In genomic region chr1:62398377-62398776, GRCh38 we compare ENCODE assay signal across 20 cellular contexts. TPM values are rescaled to one million over a fixed set of nuclear protein-coding genes. Genes with fewer than 3 reads are reported as not detected.
DNase-seq lines count a peak whose midpoint lies in the region; ATAC-seq, FAIRE-seq and TF ChIP-seq lines count a peak whose summit lies in the region.
"Had no signal": no experiment of that assay in that cellular context is flagged by ENCODE, and none has a peak within 500 bp of the region (broad histone marks: within the 10 kb centered on the region; RNA-seq: fewer than 3 reads in every experiment).

No MANE protein-coding gene starts in this region.

- H2AK9ac ChIP-seq in IMR-90 (replicated peaks; ENCODE audit: low read depth, low read length, poor library complexity): no peak overlapping the region

- peak; percentile 83 for DNase-seq in AG20443 (ENCODE audit: low spot score)
- peak; percentile 71 for DNase-seq in IMR-90
- DNase-seq in bronchial epithelial cell (ENCODE audit: low read depth): peak; percentile 70
- DNase-seq in kidney tubule cell (ENCODE audit: low spot score): peak; percentile 9
- DNase-seq in stimulated activated effector memory CD8-positive, alpha-beta T cell treated with anti-CD3 and anti-CD28 coated beads, Interleukin-12 subunit alpha, Interleukin-12 subunit beta, amount 100 ng/mL, for 72 hours (ENCODE audit: low spot score in 2 of 2): no peak
- DNase-seq in NCI-H1436 (lab: John Stamatoyannopoulos, UW): no peak
- DNase-seq in C1 segment of cervical spinal cord (lab: John Stamatoyannopoulos, UW): no peak
- DNase-seq: activated B cell treated with CpG ODN at 0.5 μM for 24 hours; activated naive CD4-positive, alpha-beta T cell; H9; kidney glomerular epithelial cell; midbrain; NCI-H1436 treated with DMSO at 0.1 percent for 48 hours; NCI-H524; stimulated activated CD4-positive, alpha-beta T cell treated with anti-CD3 and anti-CD28 coated beads, Interleukin-4, amount 100 ng/mL, for 24 hours; tibial artery had no signal

- H4K20me1 ChIP-seq in IMR-90 (ENCODE audit: insufficient read depth, low read length): no peaks in the 10 kb centered on the region
- H4K20me1 ChIP-seq: BLaER1 had no signal

- no peak overlapping the region for H2AFZ ChIP-seq in IMR-90 (replicated peaks; ENCODE audit: low read length, poor library complexity)

- no peaks in the 10 kb centered on the region for H3K9me3 Mint-ChIP-seq in stimulated activated effector memory CD8-positive, alpha-beta T cell treated with anti-CD3 and anti-CD28 coated beads, Interleukin-12 subunit alpha, Interleukin-12 subunit beta, amount 100 ng/mL, for 72 hours
- H3K9me3 Mint-ChIP-seq: activated B cell treated with CpG ODN at 0.5 μM for 24 hours, H9 had no signal

- no peak overlapping the region for H3K27ac ChIP-seq in IMR-90 (ENCODE audit: insufficient read depth, low read length)
- H3K27ac ChIP-seq: BLaER1, KMS-11, tibial artery had no signal

- H3K36me3 Mint-ChIP-seq in stimulated activated effector memory CD8-positive, alpha-beta T cell treated with anti-CD3 and anti-CD28 coated beads, Interleukin-12 subunit alpha, Interleukin-12 subunit beta, amount 100 ng/mL, for 72 hours: no peaks in the 10 kb centered on the region

- H3K56ac ChIP-seq in IMR-90 (ENCODE audit: extremely low read depth, insufficient read depth, low read length): no peak overlapping the region

- no peak overlapping the region for H4K5ac ChIP-seq in IMR-90 (ENCODE audit: low read depth, low read length)

- no peaks in the 10 kb centered on the region for H3K4me1 Mint-ChIP-seq in stimulated activated effector memory CD8-positive, alpha-beta T cell treated with anti-CD3 and anti-CD28 coated beads, Interleukin-12 subunit alpha, Interleukin-12 subunit beta, amount 100 ng/mL, for 72 hours
- H3K4me1 Mint-ChIP-seq: activated B cell treated with CpG ODN at 0.5 μM for 24 hours had no signal

- H2AK5ac ChIP-seq in IMR-90 (ENCODE audit: low read depth, low read length): no peak overlapping the region

- no peak overlapping the region for H3K27ac Mint-ChIP-seq in stimulated activated effector memory CD8-positive, alpha-beta T cell treated with anti-CD3 and anti-CD28 coated beads, Interleukin-12 subunit alpha, Interleukin-12 subunit beta, amount 100 ng/mL, for 72 hours
- H3K27ac Mint-ChIP-seq: activated B cell treated with CpG ODN at 0.5 μM for 24 hours, H9 had no signal

- no peak overlapping the region for H3K4me3 Mint-ChIP-seq in stimulated activated effector memory CD8-positive, alpha-beta T cell treated with anti-CD3 and anti-CD28 coated beads, Interleukin-12 subunit alpha, Interleukin-12 subunit beta, amount 100 ng/mL, for 72 hours
- H3K4me3 Mint-ChIP-seq: activated B cell treated with CpG ODN at 0.5 μM for 24 hours, H9 had no signal

- H2BK20ac ChIP-seq in IMR-90 (ENCODE audit: low read depth, low read length): no peak overlapping the region

- peak; percentile 60 for ATAC-seq in IMR-90 (ENCODE audit: low read depth)
- no peak for ATAC-seq in stimulated activated effector memory CD8-positive, alpha-beta T cell treated with anti-CD3 and anti-CD28 coated beads, Interleukin-12 subunit alpha, Interleukin-12 subunit beta, amount 100 ng/mL, for 72 hours
- ATAC-seq in HG02970 (IDR thresholded peaks at IDR 0.05; ENCODE audit: low FRiP score, unreplicated experiment): no peak

- no CpG with 5 or more reads among the region's 8 CpGs for WGBS in IMR-90 (ENCODE audit: extremely low coverage in 2 of 2, insufficient read length in 1 of 2), 2 experiments

- intact Hi-C loops in IMR-90 (cut with micrococcal nuclease): no loop called here

- H3K4ac ChIP-seq in IMR-90 (ENCODE audit: low read depth, low read length): no peak overlapping the region

- CTCF ChIA-PET in IMR-90 (lab: Yijun Ruan, JAX): no interaction called here

- no peak overlapping the region for H3K23ac ChIP-seq in IMR-90 (ENCODE audit: low read depth, low read length)

- TF ChIP-seq POLR2A in IMR-90 (IDR thresholded peaks at IDR 0.05; ENCODE audit: low read depth, low read length): no peak

- no peak overlapping the region for H2BK15ac ChIP-seq in IMR-90 (ENCODE audit: low read depth, low read length)

- FAIRE-seq in bronchial epithelial cell (lab: Jason Lieb, UNC): no peak
- FAIRE-seq: endometrium had no signal

- no peak for TF ChIP-seq CTCF in IMR-90 (conservative IDR thresholded peaks at IDR 0.05; ENCODE audit: low read depth, low read length)
- no peak for TF ChIP-seq CTCF in bronchial epithelial cell (IDR thresholded peaks at IDR 0.05; ENCODE audit: insufficient read depth, low read length, severe bottlenecking)

- dilution Hi-C loops in IMR-90 (cut with HindIII; ENCODE audit: low sequenced_read_pairs, unreplicated experiment): no loop called here

- no peaks in the 10 kb centered on the region for H3K36me3 ChIP-seq in IMR-90 (ENCODE audit: control insufficient read depth, insufficient read depth, low read length)
- no peaks in the 10 kb centered on the region for H3K36me3 ChIP-seq in bronchial epithelial cell (ENCODE audit: control insufficient read depth, insufficient read depth, low read length)
- H3K36me3 ChIP-seq: BLaER1, tibial artery had no signal

- no peaks in the 10 kb centered on the region for H3K79me1 ChIP-seq in IMR-90 (ENCODE audit: low read depth in 1 of 2, low read length in 2 of 2)

- no peaks in the 10 kb centered on the region for H3K4me1 ChIP-seq in IMR-90 (ENCODE audit: control insufficient read depth, insufficient read depth, low read length)
- H3K4me1 ChIP-seq: BLaER1, tibial artery had no signal

- POLR2A ChIA-PET in IMR-90 (lab: Charles Lee; ENCODE audit: unreplicated experiment): no interaction called here

- no peak overlapping the region for H3K9ac ChIP-seq in IMR-90 (ENCODE audit: low read depth, low read length)
- H3K9ac ChIP-seq: BLaER1, KMS-11 had no signal

- H4K91ac ChIP-seq in IMR-90 (ENCODE audit: insufficient read depth, low read depth, low read length): no peak overlapping the region

- in situ Hi-C loops in IMR-90 (cut with MboI; ENCODE audit: low sequenced_read_pairs): no loop called here

- no peak overlapping the region for H4K8ac ChIP-seq in IMR-90 (ENCODE audit: low read depth in 2 of 2, low read length in 2 of 2)

- TF ChIP-seq RAD21 in IMR-90 (IDR thresholded peaks at IDR 0.05; ENCODE audit: low read length): no peak

- no peak overlapping the region for H2BK5ac ChIP-seq in IMR-90 (ENCODE audit: low read depth, low read length, poor library complexity, severe bottlenecking)

- H3K18ac ChIP-seq in IMR-90 (ENCODE audit: low read depth, low read length): no peak overlapping the region

- no peak overlapping the region for H3K4me2 ChIP-seq in IMR-90 (ENCODE audit: low read depth, low read length)
- H3K4me2 ChIP-seq: BLaER1, KMS-11 had no signal

- no peaks in the 10 kb centered on the region for H3K9me1 ChIP-seq in IMR-90 (ENCODE audit: insufficient read depth, low read length)

- no TSS peak for BruUV-seq in IMR-90 (replicated peaks; lab: Mats Ljungman, UMichigan)

- no peak overlapping the region for H3K4me3 ChIP-seq in IMR-90 (ENCODE audit: insufficient read depth, low read depth, low read length)
- no peak overlapping the region for H3K4me3 ChIP-seq in bronchial epithelial cell (ENCODE audit: low read depth, low read length)
- H3K4me3 ChIP-seq: BLaER1, tibial artery had no signal

- no peaks in the 10 kb centered on the region for H3K9me3 ChIP-seq in IMR-90 (ENCODE audit: control insufficient read depth, insufficient read depth, low read length)
- H3K9me3 ChIP-seq: BLaER1, tibial artery had no signal

- H3K27me3 ChIP-seq in IMR-90 (ENCODE audit: control insufficient read depth, insufficient read depth, low read length) (peaks cover 5% of the 10 kb centered on the region), bronchial epithelial cell (ENCODE audit: control insufficient read depth, insufficient read depth, low read length) (no peaks in the 10 kb centered on the region)
- H3K27me3 ChIP-seq: BLaER1 had no signal

- H2BK120ac ChIP-seq in IMR-90 (ENCODE audit: low read depth, low read length): no peak overlapping the region

- H3K14ac ChIP-seq in IMR-90 (replicated peaks; ENCODE audit: low read depth, low read length): no peak overlapping the region

TF ChIP-seq in IMR-90, 13 proteins besides CTCF, POLR2A, EP300 and RAD21:
- TF ChIP-seq FOS (IDR thresholded peaks at IDR 0.05; ENCODE audit: low read depth, low read length): peak; percentile 70
- TF ChIP-seq MAZ (IDR thresholded peaks at IDR 0.05; ENCODE audit: borderline replicate concordance, low read depth, low read length): no peak

RNA-seq across cellular contexts. Expression of gene USP1, which starts 38.5 kb away (rescaled TPM):
- total RNA-seq in IMR-90 (2012; rRNA removed) (9.7 and 26.1 TPM in 2 replicates), bronchial epithelial cell (23.7 and 25.3 TPM in 2 replicates)
- 5.9 and 7.5 TPM in 2 replicates for polyA plus RNA-seq in IMR-90 (2012; rRNA removed)
- 1.6 and 2.5 TPM in 2 replicates for polyA plus RNA-seq in IMR-90 (2012; cell fraction: cytosol; rRNA removed)
- polyA plus RNA-seq in IMR-90 (2012; cell fraction: nucleus; rRNA removed; ENCODE audit: low replicate concordance): 1.1 and 2.2 TPM in 2 replicates

Comparison
In these comparisons a context has a peak if more than half of its experiments do, and no peak if none do; other contexts are left out.
1. DNase-seq: peak in AG20443 (single experiment), IMR-90 (single experiment), bronchial epithelial cell (single experiment) and kidney tubule cell (single experiment); none in stimulated activated effector memory CD8-positive, alpha-beta T cell treated with anti-CD3 and anti-CD28 coated beads, Interleukin-12 subunit alpha, Interleukin-12 subunit beta, amount 100 ng/mL, for 72 hours (0 of 2), NCI-H1436 (single experiment) and C1 segment of cervical spinal cord (0 of 14).